Comparison of ENCODE assay signal across 7 cellular contexts in genomic region chr10:70232155-70232858, GRCh38. TPM values are rescaled to one million over a fixed set of nuclear protein-coding genes. Genes with fewer than 3 reads are reported as not detected.
DNase-seq lines count a peak whose midpoint lies in the region; ATAC-seq, FAIRE-seq and TF ChIP-seq lines count a peak whose summit lies in the region.

No MANE protein-coding gene starts in this region.

- H3K9me3 Mint-ChIP-seq in naive B cell, result no peaks in the 10 kb centered on the region

- H3K27ac Mint-ChIP-seq in naive B cell, result peak overlapping the region; percentile 70 to 93 (median 88)

- peak overlapping the region; percentile 94 for H3K4me3 ChIP-seq in thoracic aorta

- H3K27me3 Mint-ChIP-seq in naive B cell, result peaks cover 0 to 3% (median 0%) of the 10 kb centered on the region in 3 donors

- no peaks in the 10 kb centered on the region for H3K9me3 ChIP-seq in thoracic aorta

- FAIRE-seq in GM18507 (lab: Jason Lieb, UNC), result peak; percentile 62
- no peak for FAIRE-seq in D721Med (lab: Jason Lieb, UNC)

- peaks cover 0 to 11% of the 10 kb centered on the region in 2 donors for H3K4me1 ChIP-seq in thoracic aorta (ENCODE audit: control insufficient read depth in 1 of 2, low read depth in 2 of 2)

- H3K4me1 Mint-ChIP-seq in naive B cell, result peaks cover 9 to 18% (median 13%) of the 10 kb centered on the region in 3 donors

- TF ChIP-seq CTCF in thoracic aorta (IDR thresholded peaks at IDR 0.05) (no peak), D721Med (IDR thresholded peaks at IDR 0.05; ENCODE audit: insufficient read depth, missing control alignments) (no peak)

- H3K27ac ChIP-seq in thoracic aorta, result peak overlapping the region; percentile 50 to 64

- H3K36me3 Mint-ChIP-seq in naive B cell, result no peaks in the 10 kb centered on the region

- H3K27me3 ChIP-seq in thoracic aorta (replicated peaks; ENCODE audit: insufficient read depth), result no peaks in the 10 kb centered on the region

- ATAC-seq in esophagus mucosa (peak; percentile 1), naive B cell (ENCODE audit: low read depth in 2 of 2) (no peak), thoracic aorta (ENCODE audit: insufficient number of reproducible peaks, low FRiP score, low read depth) (no peak)

- peak overlapping the region; percentile 84 to 97 (median 94) for H3K4me3 Mint-ChIP-seq in naive B cell

- no peaks in the 10 kb centered on the region for H3K36me3 ChIP-seq in thoracic aorta

- no peak for DNase-seq in GM18507 (ENCODE audit: extremely low spot score, insufficient read length, low read depth)
- DNase-seq in NCI-H2171 treated with DMSO at 0.1 percent for 48 hours (lab: John Stamatoyannopoulos, UW), result peak; percentile 11
- DNase-seq in activated T-cell treated with anti-CD3 and anti-CD28 coated beads for 1 hour (ENCODE audit: low read depth), result peak; percentile 5
- DNase-seq in naive B cell, result no peak
- no peak for DNase-seq in thoracic aorta (ENCODE audit: low spot score)
- DNase-seq in D721Med (ENCODE audit: insufficient read length, low spot score), result no peak

RNA-seq across cellular contexts. Expression of gene PPA1, which starts 0.9 kb away (rescaled TPM):
- total RNA-seq in esophagus mucosa, result 158 TPM
- polyA plus RNA-seq in naive B cell (ENCODE audit: low read depth in 6 of 6), result 100 to 1,000 TPM in 3 of 6 donors, 10 to 100 TPM in 3; 59.7 to 152 (median 97.0) TPM
- 10 to 100 TPM; 55.9 to 76.1 TPM for total RNA-seq in thoracic aorta

RNA-seq across cellular contexts. Expression of gene NPFFR1, which starts 51.5 kb away (rescaled TPM):
- total RNA-seq in esophagus mucosa (0.04 TPM), thoracic aorta (under 1 TPM in 1 of 2 donors, not detected in 1; 0.14 TPM)
- not detected for polyA plus RNA-seq in naive B cell (ENCODE audit: low read depth in 6 of 6)

Comparison
In these comparisons a context has a peak if more than half of its experiments do, and no peak if none do; other contexts are left out.
1. DNase-seq: peak in NCI-H2171 treated with DMSO at 0.1 percent for 48 hours (single experiment) and activated T-cell treated with anti-CD3 and anti-CD28 coated beads for 1 hour (single experiment); none in GM18507 (single experiment), naive B cell (single experiment), thoracic aorta (single experiment) and D721Med (single experiment).